ENCODE assay signal across 16 cellular contexts in the genomic region with DNA sequence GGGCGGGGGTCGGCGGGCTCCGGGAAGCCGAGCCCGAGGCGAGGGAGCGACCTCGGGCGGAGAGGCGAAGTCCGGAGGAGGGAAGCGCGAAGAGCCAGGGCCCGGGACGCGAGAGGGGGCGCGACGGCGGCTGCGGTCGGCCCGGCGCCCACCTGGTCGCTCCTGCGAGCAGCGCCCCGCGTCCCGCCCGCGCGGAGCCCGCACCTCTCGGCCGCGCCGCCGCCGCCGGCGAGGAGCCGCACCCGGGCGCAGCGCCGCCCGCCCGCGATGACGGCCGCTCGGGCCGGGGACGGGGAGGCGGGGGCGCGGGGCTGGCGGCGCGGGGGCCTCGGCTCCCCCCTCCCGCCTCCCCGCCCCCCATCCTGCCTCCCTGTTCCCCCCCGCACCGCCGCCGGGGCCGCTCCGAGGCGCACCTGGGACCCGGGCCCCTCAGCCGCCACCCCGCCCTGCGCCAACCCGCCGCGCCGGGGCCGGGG. TPM values are rescaled to one million over a fixed set of nuclear protein-coding genes. Genes with fewer than 3 reads are reported as not detected.
A peak's percentile ranks its signal among the peaks of the same experiment; 100 is the strongest.
DNase-seq lines count a peak whose midpoint lies in the region; ATAC-seq and TF ChIP-seq lines count a peak whose summit lies in the region.
"Had no signal": no experiment of that assay in that cellular context is flagged by ENCODE, and none has a peak within 500 bp of the region (broad histone marks: within the 10 kb centered on the region; RNA-seq: fewer than 3 reads in every experiment).

No MANE protein-coding gene starts in this region.

- no peak overlapping the region for H3K27ac Mint-ChIP-seq in Caco-2 (ENCODE audit: unreplicated experiment)
- H3K27ac Mint-ChIP-seq: activated naive CD8-positive, alpha-beta T cell treated with anti-CD3 and anti-CD28 coated beads for 36 hours; CD4-positive, CD25-positive, alpha-beta regulatory T cell had no signal

- H3K4ac ChIP-seq in trophoblast cell (ENCODE audit: low read depth, low read length) = no peak overlapping the region

- WGBS in esophagus squamous epithelium, 2 donors = no CpG with 5 or more reads among the region's 81 CpGs
- WGBS in trophoblast cell (ENCODE audit: extremely low coverage, insufficient coverage, insufficient read length) = no CpG with 5 or more reads among the region's 81 CpGs

- H3K27me3 ChIP-seq in Caco-2 (replicated peaks; ENCODE audit: control insufficient read depth, insufficient read depth, low read length) (no peaks in the 10 kb centered on the region; the same call in 1 of the 2 replicates), HL-60 (ENCODE audit: insufficient read depth, poor library complexity, severe bottlenecking) (peaks cover 31% of the 10 kb centered on the region), esophagus squamous epithelium (peaks cover 22 to 80% (median 30%) of the 10 kb centered on the region in 4 donors), trophoblast cell (ENCODE audit: insufficient read depth, low read length) (peaks cover 37% of the 10 kb centered on the region)

- intact Hi-C loops in Caco-2 (cut with micrococcal nuclease; ENCODE audit: unreplicated experiment) (no loop called here), esophagus squamous epithelium (cut with DNase I) (no loop called here)

- no peak overlapping the region for H3K23ac ChIP-seq in trophoblast cell (ENCODE audit: low read length)

- no peaks in the 10 kb centered on the region for H3K79me2 ChIP-seq in trophoblast cell (ENCODE audit: control insufficient read depth, insufficient read depth, low read length, poor library complexity)

- H3K4me1 ChIP-seq in Caco-2 (no peaks in the 10 kb centered on the region), esophagus squamous epithelium (peaks cover 9 to 29% (median 16%) of the 10 kb centered on the region in 3 donors), trophoblast cell (ENCODE audit: control insufficient read depth in 1 of 2, insufficient read depth in 2 of 2, low read length in 2 of 2) (peaks cover 3 to 6% of the 10 kb centered on the region in 2 experiments)

- no peak overlapping the region for H2AK5ac ChIP-seq in trophoblast cell (ENCODE audit: low read length)

- H3K14ac ChIP-seq in trophoblast cell (ENCODE audit: low read length) = no peak overlapping the region

- no peaks in the 10 kb centered on the region for H3K9me3 Mint-ChIP-seq in Caco-2 (ENCODE audit: unreplicated experiment)
- H3K9me3 Mint-ChIP-seq: activated naive CD8-positive, alpha-beta T cell treated with anti-CD3 and anti-CD28 coated beads for 36 hours; stimulated activated naive B cell treated with anti-CD40 and anti-IgM and Interleukin-4, amounts not matched to agents 10 μg/mL and 1 μg/mL and 100 μg/mL, for 72 hours had no signal

- H2BK120ac ChIP-seq in trophoblast cell (ENCODE audit: insufficient read depth, low read length, poor library complexity) = no peak overlapping the region

- H3K4me2 ChIP-seq in trophoblast cell (ENCODE audit: low read length) = peak overlapping the region; percentile 62

- H3K36me3 Mint-ChIP-seq in Caco-2 (ENCODE audit: insufficient read depth, unreplicated experiment) = peaks cover 4% of the 10 kb centered on the region
- H3K36me3 Mint-ChIP-seq: activated naive CD8-positive, alpha-beta T cell treated with anti-CD3 and anti-CD28 coated beads for 36 hours; CD4-positive, CD25-positive, alpha-beta regulatory T cell had no signal

- no TSS peak for BruUV-seq in Caco-2 (replicated peaks; lab: Mats Ljungman, UMichigan)

- H4K91ac ChIP-seq in trophoblast cell (ENCODE audit: low read depth, low read length) = no peak overlapping the region

- no peak overlapping the region for H3K4me3 Mint-ChIP-seq in Caco-2 (ENCODE audit: unreplicated experiment)

- H3K9me3 ChIP-seq in Caco-2 (no peaks in the 10 kb centered on the region), esophagus squamous epithelium (no peaks in the 10 kb centered on the region), trophoblast cell (ENCODE audit: insufficient read depth, low read depth, low read length) (peaks cover 5% of the 10 kb centered on the region)

- no peak overlapping the region for H2BK12ac ChIP-seq in trophoblast cell (ENCODE audit: low read length)

- H3K18ac ChIP-seq in trophoblast cell (ENCODE audit: low read length) = no peak overlapping the region

- H3K27ac ChIP-seq in HL-60 (replicated peaks) = no peak overlapping the region
- no peak overlapping the region for H3K27ac ChIP-seq in esophagus squamous epithelium
- no peak overlapping the region for H3K27ac ChIP-seq in trophoblast cell (ENCODE audit: low read depth, low read length)

- DNase-seq in Caco-2 (no peak), HL-60 (ENCODE audit: low read depth in 1 of 2, low spot score in 1 of 2) (no peak), esophagus squamous epithelium (lab: John Stamatoyannopoulos, UW) (no peak), trophoblast cell (no peak), nucleus accumbens (lab: John Stamatoyannopoulos, UW) (no peak), NCI-H2196 (lab: John Stamatoyannopoulos, UW; ENCODE audit: unreplicated experiment) (no peak)
- DNase-seq: activated naive CD8-positive, alpha-beta T cell treated with anti-CD3 and anti-CD28 coated beads for 36 hours; CD4-positive, CD25-positive, alpha-beta regulatory T cell; GDM1; immature natural killer cell; NCI-H2081 treated with DMSO at 0.1 percent for 48 hours; stimulated activated CD4-positive, alpha-beta T cell treated with anti-CD3 and anti-CD28 coated beads, Interleukin-4, amount 100 ng/mL, for 4 hours; stimulated activated naive B cell treated with anti-CD40 and anti-IgM and Interleukin-4, amounts not matched to agents 10 μg/mL and 1 μg/mL and 100 μg/mL, for 72 hours had no signal

- H3K4me3 ChIP-seq in Caco-2 (ENCODE audit: low read depth, low read length) (peak overlapping the region; percentile 35), HL-60 (replicated peaks; ENCODE audit: insufficient read depth, low read length) (0 out of 2 replicates have a peak overlapping the region, but pooled peaks have one; percentile 4), esophagus squamous epithelium (peak overlapping the region; percentile 3 to 57 (median 26)), trophoblast cell (ENCODE audit: low read depth, low read length) (peak overlapping the region; percentile 9)

- no peaks in the 10 kb centered on the region for H3K79me1 ChIP-seq in trophoblast cell (ENCODE audit: low read length)

- no peak for TF ChIP-seq CTCF in Caco-2 (IDR thresholded peaks at IDR 0.05; ENCODE audit: insufficient read depth in 1 of 2, low read depth in 1 of 2, low read length in 1 of 2, severe bottlenecking in 1 of 2, unreplicated experiment in 1 of 2)
- TF ChIP-seq CTCF in HL-60 (IDR thresholded peaks at IDR 0.05; ENCODE audit: insufficient read depth, low read length) = no peak
- TF ChIP-seq CTCF in esophagus squamous epithelium (IDR thresholded peaks at IDR 0.05) = no peak

- ATAC-seq in HG03432 (IDR thresholded peaks at IDR 0.05; ENCODE audit: unreplicated experiment) = no peak

- H3K4me1 Mint-ChIP-seq in Caco-2 (ENCODE audit: low read depth, unreplicated experiment) = peaks cover 8% of the 10 kb centered on the region

- no peak for TF ChIP-seq POLR2A in esophagus squamous epithelium (IDR thresholded peaks at IDR 0.05)

- no peaks in the 10 kb centered on the region for H3K36me3 ChIP-seq in Caco-2 (ENCODE audit: control insufficient read depth, insufficient read depth, low read length)
- no peaks in the 10 kb centered on the region for H3K36me3 ChIP-seq in esophagus squamous epithelium
- no peaks in the 10 kb centered on the region for H3K36me3 ChIP-seq in trophoblast cell (ENCODE audit: control insufficient read depth in 1 of 2, insufficient read depth in 2 of 2, low read length in 2 of 2)

- no peak overlapping the region for H3K9ac ChIP-seq in trophoblast cell (ENCODE audit: low read length)

- POLR2A ChIA-PET in Caco-2 (lab: Charles Lee) = no interaction called here

- no peak overlapping the region for H2BK5ac ChIP-seq in trophoblast cell (ENCODE audit: low read depth, low read length, poor library complexity)

- H4K8ac ChIP-seq in trophoblast cell (ENCODE audit: low read depth, low read length) = no peak overlapping the region

- H4K12ac ChIP-seq in trophoblast cell (ENCODE audit: low read depth, low read length) = no peak overlapping the region

- peaks cover 10% of the 10 kb centered on the region for H3K27me3 Mint-ChIP-seq in Caco-2 (ENCODE audit: insufficient read depth, unreplicated experiment)

- CTCF ChIA-PET in Caco-2 (lab: Charles Lee) = interaction anchor here (0.7 to 1.2 kb wide), 2 partner anchors 14 to 393 kb away, joined by 3 to 4 read pairs; no protein-coding TSS in a partner anchor

- no peak overlapping the region for H2AFZ ChIP-seq in trophoblast cell (ENCODE audit: insufficient read depth, low read length, poor library complexity)

RNA-seq across cellular contexts. Expression of a gene that starts 2.6 kb away (rescaled TPM):
- total RNA-seq in Caco-2 (2022) (0.09 TPM in 1 of 2 replicates, not detected in the other), esophagus squamous epithelium (not detected)
- polyA plus RNA-seq in trophoblast cell (2013) = 0.31 and 0.32 TPM in 2 replicates
- total RNA-seq: activated naive CD8-positive, alpha-beta T cell treated with anti-CD3 and anti-CD28 coated beads for 36 hours; CD4-positive, CD25-positive, alpha-beta regulatory T cell; fibroblast of lung; renal cortical epithelial cell had no signal
- polyA plus RNA-seq: CD4-positive, CD25-positive, alpha-beta regulatory T cell; fibroblast of lung; immature natural killer cell had no signal

RNA-seq across cellular contexts. Expression of a gene that starts 54.3 kb away (rescaled TPM):
- total RNA-seq in Caco-2 (2022) (not detected in 2 replicates), esophagus squamous epithelium (under 1 TPM in 1 of 4 donors, not detected in 3; 0.35 TPM)
- not detected in 2 replicates for polyA plus RNA-seq in trophoblast cell (2013)
- total RNA-seq: activated naive CD8-positive, alpha-beta T cell treated with anti-CD3 and anti-CD28 coated beads for 36 hours; CD4-positive, CD25-positive, alpha-beta regulatory T cell; fibroblast of lung; renal cortical epithelial cell had no signal
- polyA plus RNA-seq: CD4-positive, CD25-positive, alpha-beta regulatory T cell; fibroblast of lung; immature natural killer cell had no signal
